In genomic region chr6:39576556-39577303, GRCh38 we compare ENCODE assay signal across 28 cellular contexts.
"Had no signal": no experiment of that assay in that cellular context is flagged by ENCODE, and none has a peak within 500 bp of the region (broad histone marks: within the 10 kb centered on the region; RNA-seq: fewer than 3 reads in every experiment).

No MANE protein-coding gene starts in this region.

- ATAC-seq: activated naive CD8-positive, alpha-beta T cell treated with anti-CD3 and anti-CD28 coated beads, Interleukin-2, amount 50 U/mL, for 24 hours; activated T-cell treated with anti-CD3 and anti-CD28 coated beads, Interleukin-2, amount 50 U/mL, for 72 hours; body of pancreas; gastroesophageal sphincter; heart right ventricle; T-helper 17 cell; WTC11 had no signal

- DNase-seq: activated CD4-positive, alpha-beta memory T cell treated with anti-CD3 and anti-CD28 coated beads, Interleukin-2, amount 10 ng/mL, durations not matched to agents 7 days and 5 days; activated CD4-positive, alpha-beta T cell treated with anti-CD3 and anti-CD28 coated beads for 1 hour; activated CD4-positive, alpha-beta T cell treated with anti-CD3 and anti-CD28 coated beads for 4 hours; activated CD4-positive, alpha-beta T cell treated with anti-CD3 and anti-CD28 coated beads, Interleukin-2, amount 10 ng/mL, durations not matched to agents 7 days and 5 days; activated CD4-positive, alpha-beta T cell treated with anti-CD3 and anti-CD28 coated beads, Interleukin-2, amount 50 U/mL, for 4 hours; activated CD8-positive, alpha-beta memory T cell treated with anti-CD3 and anti-CD28 coated beads, Interleukin-2, amount 50 U/mL, for 48 hours; activated gamma-delta T cell; activated naive CD4-positive, alpha-beta T cell treated with Interleukin-2 at 50 U/mL for 16 hours; activated naive CD8-positive, alpha-beta T cell treated with anti-CD3 and anti-CD28 coated beads for 36 hours; activated naive CD8-positive, alpha-beta T cell treated with anti-CD3 and anti-CD28 coated beads, Interleukin-2, amount 50 U/mL, for 24 hours; activated T-cell treated with anti-CD3 and anti-CD28 coated beads for 4 hours; activated T-cell treated with anti-CD3 and anti-CD28 coated beads, Interleukin-2, amount 50 U/mL, for 24 hours; activated T-cell treated with anti-CD3 and anti-CD28 coated beads, Interleukin-2, amount 50 U/mL, for 72 hours; adrenal gland; amygdala; aorta; body of pancreas; caudate nucleus; colonic mucosa; effector CD8-positive, alpha-beta T cell; esophagus squamous epithelium; foreskin melanocyte; heart right ventricle; T-helper 1 cell; T-helper 17 cell; T1000 had no signal

- H3K4me3 ChIP-seq: adrenal gland, body of pancreas, colonic mucosa, esophagus squamous epithelium, gastroesophageal sphincter, heart right ventricle had no signal
